8 cellular contexts compared by ENCODE assay signal in the genomic region with DNA sequence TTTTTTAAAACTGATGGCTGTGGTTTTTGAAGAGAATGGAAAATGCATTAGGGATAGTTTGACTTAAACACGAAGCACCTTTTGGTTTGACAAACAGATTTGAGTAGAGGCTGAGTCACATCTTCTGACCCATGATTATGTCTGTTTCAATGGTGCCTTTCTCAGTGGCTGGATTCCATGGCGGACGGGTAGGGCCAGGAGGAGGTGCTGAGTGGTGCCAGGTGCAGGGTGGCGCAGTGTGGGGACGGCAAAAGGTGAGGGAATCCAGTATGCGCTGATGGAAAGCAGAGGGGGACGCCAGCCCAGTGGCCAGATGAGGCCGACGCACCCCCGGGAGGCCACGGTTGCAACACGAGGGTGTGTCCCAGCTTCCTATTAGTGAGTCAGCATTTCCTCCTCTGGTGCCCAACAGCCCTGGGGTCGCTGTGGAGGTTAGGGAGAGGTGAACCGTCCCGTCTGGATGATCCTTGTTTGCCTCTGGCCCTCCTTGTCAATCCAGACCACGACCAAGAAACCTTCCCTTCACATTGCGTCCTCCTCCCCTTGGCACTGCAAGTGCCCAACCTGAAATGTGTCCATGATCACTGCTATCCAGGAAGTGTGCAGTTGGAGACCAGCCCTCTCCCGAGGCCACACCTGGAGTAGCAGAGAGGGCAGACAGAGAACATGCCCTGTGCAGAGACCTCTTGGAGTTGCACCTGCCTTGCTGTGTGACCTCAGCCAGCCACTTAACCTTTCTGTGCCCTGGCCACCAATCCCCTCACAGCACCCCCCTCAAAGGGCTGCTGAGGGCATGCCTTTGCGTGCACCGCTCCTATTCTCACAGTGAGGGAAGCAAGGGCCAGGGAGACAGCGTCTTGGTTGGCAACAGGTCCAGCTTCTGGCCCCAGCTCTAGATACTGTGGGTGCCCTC. TPM values are rescaled to one million over a fixed set of nuclear protein-coding genes. Genes with fewer than 3 reads are reported as not detected.
A peak's percentile ranks its signal among the peaks of the same experiment; 100 is the strongest.
DNase-seq lines count a peak whose midpoint lies in the region; ATAC-seq and TF ChIP-seq lines count a peak whose summit lies in the region.

No MANE protein-coding gene starts in this region.

- CTCF ChIA-PET in SK-N-SH (lab: Yijun Ruan, JAX), result interaction anchor here (2.9 kb wide), 1 partner anchor 61 kb away, joined by 12 read pairs; no protein-coding TSS in a partner anchor

- no peaks in the 10 kb centered on the region for H4K20me1 ChIP-seq in SK-N-SH (ENCODE audit: insufficient read depth)

- H3K4me3 ChIP-seq in SK-N-SH (ENCODE audit: low read depth in 2 of 2, low read length in 1 of 2) (no peak overlapping the region), subcutaneous abdominal adipose tissue (ENCODE audit: low read depth in 1 of 5, low read length in 5 of 5) (peak overlapping the region in 3 of 5 donors; percentile 4 to 21 (median 17))

- no peaks in the 10 kb centered on the region for H3K79me2 ChIP-seq in SK-N-SH (ENCODE audit: insufficient read depth)

- H3K27me3 ChIP-seq in SK-N-SH (ENCODE audit: insufficient read depth) (no peaks in the 10 kb centered on the region; the same call in 1 of the 2 replicates), subcutaneous abdominal adipose tissue (ENCODE audit: control insufficient read depth in 5 of 5, insufficient read depth in 4 of 5, low read length in 5 of 5) (peaks cover 15 to 30% (median 18%) of the 10 kb centered on the region in 5 donors)

- H3K4me2 ChIP-seq in SK-N-SH, result 0 out of 2 replicates have a peak overlapping the region, but pooled peaks have one; percentile 28

- H3K36me3 ChIP-seq in SK-N-SH (replicated peaks in 1 of 2; ENCODE audit: control insufficient read depth in 1 of 2, insufficient read depth in 2 of 2, low read length in 1 of 2) (no peaks in the 10 kb centered on the region), subcutaneous abdominal adipose tissue (ENCODE audit: control insufficient read depth in 5 of 5, insufficient read depth in 5 of 5, low read length in 5 of 5) (no peaks in the 10 kb centered on the region)

- POLR2A ChIA-PET in SK-N-SH (lab: Yijun Ruan, JAX), result no interaction called here

- no peak overlapping the region for H2AFZ ChIP-seq in SK-N-SH (ENCODE audit: low read depth)

- TF ChIP-seq CTCF in SK-N-SH (IDR thresholded peaks at IDR 0.05), result no peak

- 73% methylated on average over 18 of the region's 21 CpGs for WGBS in SK-N-SH (ENCODE audit: low lambda C conversion rate)

- in situ Hi-C loops in G401 (cut with HindIII; ENCODE audit: low sequenced_read_pairs), result no loop called here

- H3K9me3 ChIP-seq in SK-N-SH (no peaks in the 10 kb centered on the region), subcutaneous abdominal adipose tissue (ENCODE audit: control insufficient read depth in 5 of 5, low read length in 5 of 5) (no peaks in the 10 kb centered on the region)

- DNase-seq in NCI-H146 (lab: John Stamatoyannopoulos, UW) (peak; percentile 15), NCI-H146 treated with DMSO at 0.1 percent for 48 hours (lab: John Stamatoyannopoulos, UW; ENCODE audit: unreplicated experiment) (no peak), SK-N-SH (no peak), fibroblast of the conjunctiva (ENCODE audit: low read depth) (peak; percentile 29), G401 (ENCODE audit: low spot score) (no peak), NCI-H2081 (lab: John Stamatoyannopoulos, UW) (no peak)

- peaks cover 7% of the 10 kb centered on the region for H3F3A ChIP-seq in SK-N-SH (replicated peaks; ENCODE audit: insufficient read depth)

- H3K4me1 ChIP-seq in SK-N-SH (ENCODE audit: control insufficient read depth in 1 of 2, insufficient read depth in 2 of 2, low read depth in 1 of 2, low read length in 1 of 2) (no peaks in the 10 kb centered on the region; a peak in 1 of 4 replicates), subcutaneous abdominal adipose tissue (ENCODE audit: control insufficient read depth in 5 of 5, insufficient read depth in 5 of 5, low read length in 5 of 5) (peaks cover 5 to 12% (median 9%) of the 10 kb centered on the region in 5 donors)

- H3K27ac ChIP-seq in SK-N-SH (ENCODE audit: low read depth in 2 of 2, low read length in 1 of 2) (no peak overlapping the region), subcutaneous abdominal adipose tissue (ENCODE audit: low read depth, low read length) (no peak overlapping the region)

- no peak for ATAC-seq in HG02678 (IDR thresholded peaks at IDR 0.05; ENCODE audit: unreplicated experiment)

- no peaks in the 10 kb centered on the region for H3K9me2 ChIP-seq in SK-N-SH

- no peak for TF ChIP-seq EP300 in SK-N-SH (IDR thresholded peaks at IDR 0.05; ENCODE audit: borderline replicate concordance in 1 of 2, low read depth in 1 of 2, low read length in 1 of 2)

- H3K9ac ChIP-seq in SK-N-SH (no peak overlapping the region), subcutaneous abdominal adipose tissue (ENCODE audit: low read length in 5 of 5) (no peak overlapping the region)

- TF ChIP-seq RAD21 in SK-N-SH (IDR thresholded peaks at IDR 0.05; ENCODE audit: low read length), result no peak

TF ChIP-seq in SK-N-SH, 30 proteins besides CTCF, POLR2A, EP300 and RAD21:
- no peak for TF ChIP-seq NRF1 (IDR thresholded peaks at IDR 0.05; ENCODE audit: low read depth, low read length)
- no peak for TF ChIP-seq ELF1 (IDR thresholded peaks at IDR 0.05)
- no peak for TF ChIP-seq TCF12 (IDR thresholded peaks at IDR 0.05)
- TF ChIP-seq GABPA (IDR thresholded peaks at IDR 0.05; ENCODE audit: low read depth), result no peak
- TF ChIP-seq FOSL2 (IDR thresholded peaks at IDR 0.05; ENCODE audit: borderline replicate concordance, low read depth), result no peak
- TF ChIP-seq SMC3 (IDR thresholded peaks at IDR 0.05; ENCODE audit: low read depth, low read length), result no peak
- TF ChIP-seq SIN3A (IDR thresholded peaks at IDR 0.05; ENCODE audit: borderline replicate concordance, low read depth, low read length), result no peak

RNA-seq across cellular contexts. Expression of gene ATXN10, which starts 32.5 kb away (rescaled TPM):
- 202 and 257 TPM in 2 replicates for polyA plus RNA-seq in SK-N-SH (2012; rRNA removed)
- 276 and 300 TPM in 2 replicates for polyA plus RNA-seq in SK-N-SH (2012; cell fraction: cytosol; rRNA removed)
- 68.9 and 142 TPM in 2 replicates for polyA plus RNA-seq in SK-N-SH (2012; cell fraction: nucleus; rRNA removed)
- total RNA-seq in G401 (2014; rRNA removed; shearing (Covaris generic)), result 38.5 and 112 TPM in 2 replicates

Comparison
In these comparisons a context has a peak if more than half of its experiments do, and no peak if none do; other contexts are left out.
1. DNase-seq: peak in NCI-H146 (single experiment) and fibroblast of the conjunctiva (single experiment); none in NCI-H146 treated with DMSO at 0.1 percent for 48 hours (single experiment), SK-N-SH (single experiment), G401 (single experiment) and NCI-H2081 (0 of 2).
2. H3K4me3 ChIP-seq: peak in subcutaneous abdominal adipose tissue (3 of 5); none in SK-N-SH (0 of 2).